1 cellular context compared by ENCODE assay signal in the genomic region with DNA sequence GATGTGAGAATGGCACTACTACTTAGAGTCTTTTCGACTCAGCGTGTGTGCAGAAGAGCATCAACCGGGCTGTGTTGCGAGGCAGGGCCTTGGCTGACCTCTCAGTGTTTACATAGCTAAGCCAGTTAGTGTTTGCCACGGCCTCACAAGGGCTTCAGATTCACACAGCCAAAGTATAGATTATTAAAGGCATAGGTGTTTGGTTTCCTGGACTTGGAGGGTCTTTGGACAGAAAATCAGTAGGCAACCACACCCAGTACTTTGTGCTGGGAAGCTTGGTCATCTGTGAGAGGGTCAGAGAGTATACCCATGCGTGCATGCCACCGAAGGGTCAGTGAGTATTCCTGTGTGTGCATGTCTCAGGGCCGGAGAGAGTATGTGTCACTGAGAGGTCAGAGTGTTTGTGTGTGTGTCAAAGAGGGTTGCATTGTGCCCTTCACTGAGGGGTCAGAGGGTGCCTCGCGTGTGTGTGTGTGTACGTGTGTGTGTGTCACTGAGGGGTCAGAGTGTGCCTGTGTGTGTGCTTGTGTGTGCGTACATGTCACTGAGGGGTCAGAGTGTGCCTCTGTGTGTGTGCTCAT.
TF ChIP-seq lines count a peak whose summit lies in the region.

No MANE protein-coding gene starts in this region.

TF ChIP-seq in GM12878, 131 proteins besides CTCF, POLR2A, EP300 and RAD21:
- TF ChIP-seq, protein P1, sequence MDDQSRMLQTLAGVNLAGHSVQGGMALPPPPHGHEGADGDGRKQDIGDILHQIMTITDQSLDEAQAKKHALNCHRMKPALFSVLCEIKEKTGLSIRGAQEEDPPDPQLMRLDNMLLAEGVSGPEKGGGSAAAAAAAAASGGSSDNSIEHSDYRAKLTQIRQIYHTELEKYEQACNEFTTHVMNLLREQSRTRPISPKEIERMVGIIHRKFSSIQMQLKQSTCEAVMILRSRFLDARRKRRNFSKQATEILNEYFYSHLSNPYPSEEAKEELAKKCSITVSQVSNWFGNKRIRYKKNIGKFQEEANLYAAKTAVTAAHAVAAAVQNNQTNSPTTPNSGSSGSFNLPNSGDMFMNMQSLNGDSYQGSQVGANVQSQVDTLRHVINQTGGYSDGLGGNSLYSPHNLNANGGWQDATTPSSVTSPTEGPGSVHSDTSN (IDR thresholded peaks at IDR 0.05; ENCODE audit: insufficient replicate concordance, low read depth, low read length), result peak; percentile 1
- TF ChIP-seq NR2C2 (IDR thresholded peaks at IDR 0.05; ENCODE audit: borderline replicate concordance, control insufficient read depth, insufficient read length, low read depth) (no peak), POLR2AphosphoS5 (IDR thresholded peaks at IDR 0.05; ENCODE audit: low read length) (0 out of 2 replicates have a peak, but pooled peaks have one; percentile 50)
